8 cellular contexts compared by ENCODE assay signal in the genomic region with DNA sequence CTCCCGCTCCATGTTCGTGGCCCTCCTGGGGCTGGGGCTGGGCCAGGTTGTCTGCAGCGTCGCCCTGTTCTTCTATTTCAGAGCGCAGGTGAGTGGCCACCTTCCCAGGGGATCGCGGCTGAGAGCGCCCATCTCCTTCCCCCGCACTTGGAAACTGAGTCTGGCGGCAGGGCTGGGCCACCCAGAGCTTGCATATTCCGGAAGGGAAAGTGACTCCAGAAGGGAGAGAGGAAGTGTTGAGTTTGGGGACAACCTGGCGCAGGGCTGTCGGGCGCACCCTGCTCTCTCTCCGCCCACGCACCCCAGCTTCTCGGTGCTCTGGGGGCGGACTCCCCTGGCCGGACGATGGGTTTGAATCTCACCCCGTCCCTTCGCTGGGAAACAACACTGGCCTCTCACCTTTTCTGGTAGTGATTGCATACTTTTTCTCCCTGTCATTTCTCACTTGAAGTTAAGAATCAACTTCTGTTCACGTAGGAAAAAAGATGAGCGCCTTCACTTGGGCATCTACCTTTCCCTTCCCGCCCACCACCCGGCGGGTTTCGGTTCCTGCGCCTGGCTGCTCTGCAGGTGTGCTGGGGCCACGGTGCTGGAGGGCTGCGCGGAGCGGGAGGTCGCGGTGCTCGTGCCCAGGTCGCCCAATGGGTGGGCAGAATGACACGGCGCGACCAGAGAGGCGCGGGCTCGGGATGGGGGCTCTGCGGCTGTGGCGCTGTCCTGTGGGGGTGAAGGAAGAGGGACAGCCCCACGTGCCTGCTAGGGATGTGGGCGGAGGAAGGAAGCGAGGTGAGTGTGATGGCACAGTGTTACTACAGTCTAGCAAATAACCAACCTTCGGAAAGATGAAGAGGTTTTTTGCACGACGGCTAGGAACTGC. TPM values are rescaled to one million over a fixed set of nuclear protein-coding genes. Genes with fewer than 3 reads are reported as not detected.
DNase-seq lines count a peak whose midpoint lies in the region; ATAC-seq, FAIRE-seq and TF ChIP-seq lines count a peak whose summit lies in the region.

No MANE protein-coding gene starts in this region.

- H2AFZ ChIP-seq in GM12878 (ENCODE audit: control insufficient read depth, low read depth, low read length): peak overlapping the region; percentile 74

- in situ Hi-C loops in GM12878 (cut with MboI): no loop called here

- peak overlapping the region; percentile 36 to 52 (median 48) for H3K4me3 ChIP-seq in Peyer's patch
- H3K4me3 ChIP-seq in GM12878: peak overlapping the region; percentile 74
- H3K4me3 ChIP-seq in mucosa of stomach (ENCODE audit: low read length): peak overlapping the region; percentile 21
- H3K4me3 ChIP-seq in stomach smooth muscle (ENCODE audit: low read length in 2 of 2): peak overlapping the region; percentile 26 to 56

- H3K9ac ChIP-seq in GM12878 (ENCODE audit: control insufficient read depth, insufficient read depth, low read length) (peak overlapping the region; percentile 71), mucosa of stomach (ENCODE audit: low read length) (no peak overlapping the region), stomach smooth muscle (ENCODE audit: low read length in 2 of 2) (no peak overlapping the region)

- no peaks in the 10 kb centered on the region for H3K9me3 ChIP-seq in Peyer's patch
- peaks cover 4% of the 10 kb centered on the region; the same call in 2 of the 3 replicates for H3K9me3 ChIP-seq in GM12878 (replicated peaks; ENCODE audit: control insufficient read depth, insufficient read depth, low read length)
- no peaks in the 10 kb centered on the region for H3K9me3 ChIP-seq in mucosa of stomach (ENCODE audit: control insufficient read depth, low read length)
- no peaks in the 10 kb centered on the region for H3K9me3 ChIP-seq in stomach smooth muscle (ENCODE audit: control insufficient read depth in 2 of 2, low read length in 2 of 2)

- DNase-seq in Peyer's patch: peak in 2 of 3 donors; percentile 58 to 59
- no peak for DNase-seq in GM12878 (ENCODE audit: low read depth, low spot score)
- DNase-seq in COLO668 (lab: John Stamatoyannopoulos, UW; ENCODE audit: unreplicated experiment): no peak
- no peak for DNase-seq in GOT3 (lab: John Stamatoyannopoulos, UW)

- H3K36me3 ChIP-seq in Peyer's patch: no peaks in the 10 kb centered on the region
- no peaks in the 10 kb centered on the region; a peak in 1 of 4 replicates for H3K36me3 ChIP-seq in GM12878 (ENCODE audit: control insufficient read depth in 2 of 2, insufficient read depth in 2 of 2, low read length in 1 of 2)
- no peaks in the 10 kb centered on the region for H3K36me3 ChIP-seq in mucosa of stomach (ENCODE audit: control insufficient read depth, insufficient read depth, low read length)
- H3K36me3 ChIP-seq in stomach smooth muscle (ENCODE audit: control insufficient read depth in 2 of 2, insufficient read depth in 2 of 2, low read length in 2 of 2): no peaks in the 10 kb centered on the region

- ATAC-seq in GM21576 (IDR thresholded peaks at IDR 0.05; ENCODE audit: unreplicated experiment): peak; percentile 49
- peak; percentile 82 for ATAC-seq in GM12878

- intact Hi-C loops in GM12878 (cut with micrococcal nuclease; ENCODE audit: unreplicated experiment): no loop called here

- peak overlapping the region; percentile 77 for H3K4me2 ChIP-seq in GM12878 (ENCODE audit: control insufficient read depth, insufficient read depth)

- POLR2A ChIA-PET in GM12878 (lab: Charles Lee): no interaction called here

- CTCF ChIA-PET in GM12878 (lab: Yijun Ruan, JAX): interaction anchor here (1.0 kb wide), 1 partner anchor 195 kb away, joined by 3 read pairs; no protein-coding TSS in a partner anchor

- no TSS peak for BruUV-seq in GM12878 (replicated peaks; lab: Mats Ljungman, UMichigan)

- TF ChIP-seq POLR2A in GM10847 (IDR thresholded peaks at IDR 0.05; ENCODE audit: extremely low read depth, insufficient read length) (peak; percentile 33), Peyer's patch (IDR thresholded peaks at IDR 0.05) (no peak), GM12878 (IDR thresholded peaks at IDR 0.05; ENCODE audit: low read depth, low read length) (peak; percentile 65)

- peaks cover 44% of the 10 kb centered on the region for H3K79me2 ChIP-seq in GM12878 (ENCODE audit: control insufficient read depth, insufficient read depth, low read length)

- RAD21 ChIA-PET in GM12878 (lab: Charles Lee; ENCODE audit: unreplicated experiment): no interaction called here

- SMC1A ChIA-PET in GM12878 (lab: Charles Lee; ENCODE audit: uncharacterized antibody, unreplicated experiment): interaction anchor here (0.6 kb wide), 1 partner anchor 27 kb away, joined by 4 read pairs; no protein-coding TSS in a partner anchor

- FAIRE-seq in GM12878 (lab: Jason Lieb, UNC): no peak

- TF ChIP-seq CTCF in Peyer's patch (IDR thresholded peaks at IDR 0.05) (no peak), GM12878 (IDR thresholded peaks at IDR 0.05 in 2 of 3, conservative IDR thresholded peaks at IDR 0.05 in 1 of 3; ENCODE audit: control insufficient read depth in 2 of 3, extremely low read depth in 1 of 3, insufficient read depth in 1 of 3, low read depth in 3 of 3, low read length in 3 of 3) (no peak)

- no peaks in the 10 kb centered on the region for H3K27me3 ChIP-seq in Peyer's patch
- no peaks in the 10 kb centered on the region for H3K27me3 ChIP-seq in GM12878 (replicated peaks in 1 of 2; ENCODE audit: control insufficient read depth in 2 of 2, insufficient read depth in 2 of 2, low read length in 1 of 2)
- peaks cover 26% of the 10 kb centered on the region for H3K27me3 ChIP-seq in mucosa of stomach (ENCODE audit: control insufficient read depth, insufficient read depth, low read length)
- H3K27me3 ChIP-seq in stomach smooth muscle (ENCODE audit: control insufficient read depth in 1 of 2, insufficient read depth in 2 of 2, low read length in 2 of 2): peaks cover 22 to 32% of the 10 kb centered on the region in 2 donors

- WGBS in GM12878 (ENCODE audit: insufficient coverage, insufficient replicate concordance, low lambda C conversion rate, missing lambda C conversion rate): under 1% methylated on average over 47 of the region's 51 CpGs

- 0 out of 2 replicates have a peak, but pooled peaks have one; percentile 8 for TF ChIP-seq RAD21 in GM12878 (IDR thresholded peaks at IDR 0.05; ENCODE audit: insufficient read depth, low read depth, low read length)

- H3K27ac ChIP-seq in Peyer's patch (peak overlapping the region in 1 of 4 donors; percentile 59), GM12878 (ENCODE audit: control insufficient read depth, insufficient read depth) (peak overlapping the region; percentile 74), stomach smooth muscle (ENCODE audit: low read length) (no peak overlapping the region)

- H3K4me1 ChIP-seq in Peyer's patch (peaks cover 0 to 20% (median 2%) of the 10 kb centered on the region in 4 donors), GM12878 (ENCODE audit: control insufficient read depth, insufficient read depth, low read length) (peaks cover 4% of the 10 kb centered on the region), mucosa of stomach (ENCODE audit: control insufficient read depth, insufficient read depth, low read length) (no peaks in the 10 kb centered on the region), stomach smooth muscle (ENCODE audit: control insufficient read depth, insufficient read depth, low read length) (peaks cover 3% of the 10 kb centered on the region)

- no peaks in the 10 kb centered on the region for H4K20me1 ChIP-seq in GM12878 (ENCODE audit: control insufficient read depth, insufficient read depth)

- no peak for TF ChIP-seq EP300 in GM12878 (IDR thresholded peaks at IDR 0.05; ENCODE audit: borderline replicate concordance in 1 of 2, control insufficient read depth in 1 of 2, low read depth in 2 of 2, low read length in 2 of 2)

TF ChIP-seq in GM12878, 131 proteins besides CTCF, POLR2A, EP300 and RAD21 (continues in another document):
- no peak for TF ChIP-seq YBX1 (IDR thresholded peaks at IDR 0.05)
- TF ChIP-seq, protein P1, sequence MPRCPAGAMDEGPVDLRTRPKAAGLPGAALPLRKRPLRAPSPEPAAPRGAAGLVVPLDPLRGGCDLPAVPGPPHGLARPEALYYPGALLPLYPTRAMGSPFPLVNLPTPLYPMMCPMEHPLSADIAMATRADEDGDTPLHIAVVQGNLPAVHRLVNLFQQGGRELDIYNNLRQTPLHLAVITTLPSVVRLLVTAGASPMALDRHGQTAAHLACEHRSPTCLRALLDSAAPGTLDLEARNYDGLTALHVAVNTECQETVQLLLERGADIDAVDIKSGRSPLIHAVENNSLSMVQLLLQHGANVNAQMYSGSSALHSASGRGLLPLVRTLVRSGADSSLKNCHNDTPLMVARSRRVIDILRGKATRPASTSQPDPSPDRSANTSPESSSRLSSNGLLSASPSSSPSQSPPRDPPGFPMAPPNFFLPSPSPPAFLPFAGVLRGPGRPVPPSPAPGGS (IDR thresholded peaks at IDR 0.05; ENCODE audit: borderline replicate concordance, insufficient read depth, low read depth, low read length, poor library complexity, severe bottlenecking): peak; percentile 38
- TF ChIP-seq PAX5 (IDR thresholded peaks at IDR 0.05; ENCODE audit: borderline replicate concordance, low read depth, low read length): peak; percentile 65; the same call in 1 of the 2 replicates
- no peak for TF ChIP-seq POLR2AphosphoS5 (IDR thresholded peaks at IDR 0.05; ENCODE audit: low read length)
- peak; percentile 23; the same call in 1 of the 2 replicates for TF ChIP-seq CREB1 (IDR thresholded peaks at IDR 0.05; ENCODE audit: low read depth)
- peak; percentile 81 for TF ChIP-seq DPF2 (IDR thresholded peaks at IDR 0.05)
- TF ChIP-seq BMI1 (IDR thresholded peaks at IDR 0.05; ENCODE audit: borderline replicate concordance): no peak; the same call in 1 of the 2 replicates
- TF ChIP-seq CEBPB (IDR thresholded peaks at IDR 0.05; ENCODE audit: borderline replicate concordance in 1 of 2, low read depth in 2 of 2, low read length in 2 of 2): no peak

RNA-seq across cellular contexts. Expression of a gene that starts 0.7 kb away (rescaled TPM):
- 1 to 10 TPM in 1 of 4 donors, under 1 TPM in 1, not detected in 2; 0.76 to 5.8 TPM for total RNA-seq in Peyer's patch
- total RNA-seq in GM12878 (2013; cell fraction: nucleolus; rRNA removed): 0.33 and 1.0 TPM in 2 replicates
- total RNA-seq in GM12878 (2014; rRNA removed): 11.9 and 15.7 TPM in 2 replicates
- total RNA-seq in GM12878 (2014; rRNA removed; fragmentation: Illumina TruSeq; extraction: Trizol): 13.2 and 14.8 TPM in 2 replicates
- total RNA-seq in GM12878 (2021): 14.2 and 14.7 TPM in 2 replicates
- polyA plus RNA-seq in GM12878 (2011; ENCODE audit: low read depth): 9.6 TPM
- 0.86 and 1.2 TPM in 2 replicates for polyA plus RNA-seq in GM12878 (2011; rRNA removed)
- polyA plus RNA-seq in GM12878 (2011; cell fraction: cytosol; rRNA removed): 0.27 and 0.38 TPM in 2 replicates
- polyA plus RNA-seq in GM12878 (2011; cell fraction: nucleus; rRNA removed): 1.2 and 2.1 TPM in 2 replicates
- 9.4 and 9.9 TPM in 2 replicates for polyA plus RNA-seq in GM12878 (2012)
- polyA plus RNA-seq in GM12878 (2014; fragmentation: Illumina TruSeq; extraction: Trizol): 13.2 and 23.1 TPM in 2 replicates
- 1 to 10 TPM; 5.4 to 8.1 TPM for polyA plus RNA-seq in GM12878 (2014; fragmentation: Nextera tagmentation; extraction: Ambion mirVana)
- polyA plus RNA-seq in GM12878 (2014; rRNA removed): 13.4 and 13.8 TPM in 2 replicates
- 1 to 10 TPM; 6.3 to 6.8 TPM for polyA plus RNA-seq in GM12878 (2016; fragmentation: Nextera tagmentation; extraction: Ambion mirVana)
- polyA minus RNA-seq in GM12878 (2011; rRNA and poly(A)+ RNA removed): 0.22 and 0.41 TPM in 2 replicates
- polyA minus RNA-seq in GM12878 (2011; cell fraction: cytosol; rRNA and poly(A)+ RNA removed): not detected in 2 replicates
- 0.36 and 0.38 TPM in 2 replicates for polyA minus RNA-seq in GM12878 (2011; cell fraction: nucleus; rRNA and poly(A)+ RNA removed)

Comparison
In these comparisons a context has a peak if more than half of its experiments do, and no peak if none do; other contexts are left out.
1. POLR2A ChIP-seq: peak in GM10847 (single experiment) and GM12878 (single experiment); none in Peyer's patch (0 of 2).
2. DNase-seq: peak in Peyer's patch (2 of 3); none in GM12878 (single experiment), COLO668 (single experiment) and GOT3 (single experiment).
3. H3K4me3 ChIP-seq: peak in every context shown above with its lines; median percentile 74 in GM12878; 48 in Peyer's patch; 41 in stomach smooth muscle; 21 in mucosa of stomach.